ENCODE assay signal across 17 cellular contexts in the genomic region with DNA sequence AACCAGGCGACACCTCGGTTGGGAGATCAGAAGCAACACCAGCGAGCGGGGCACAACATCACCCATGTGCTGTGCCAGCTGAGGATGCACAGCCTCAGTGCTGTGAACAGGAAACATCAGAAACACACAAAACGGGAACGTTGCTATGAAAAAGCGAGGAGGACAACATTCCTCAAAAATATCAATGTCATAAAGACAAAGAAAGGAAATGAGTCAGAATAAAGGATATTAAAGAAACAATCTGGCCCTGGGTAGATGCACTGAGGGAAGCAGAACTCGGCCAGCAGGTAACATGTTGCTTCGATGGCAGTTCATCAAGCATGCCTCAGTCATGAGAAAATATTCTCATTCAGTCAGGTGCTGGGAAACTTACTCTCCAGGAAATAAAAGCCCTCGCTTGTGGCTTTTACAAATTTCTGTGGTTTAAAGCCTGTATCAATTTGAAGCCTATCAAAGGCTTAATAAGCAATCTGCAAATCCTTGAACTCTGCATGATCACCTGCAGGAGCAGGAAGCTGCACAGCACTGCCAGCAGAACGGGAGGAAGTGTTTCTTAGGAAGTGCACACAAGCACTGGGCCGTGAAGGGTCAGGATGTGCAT.
DNase-seq lines count a peak whose midpoint lies in the region; ATAC-seq, FAIRE-seq and TF ChIP-seq lines count a peak whose summit lies in the region.
"Had no signal": no experiment of that assay in that cellular context is flagged by ENCODE, and none has a peak within 500 bp of the region (broad histone marks: within the 10 kb centered on the region; RNA-seq: fewer than 3 reads in every experiment).

No MANE protein-coding gene starts in this region.

- H3K9me3 ChIP-seq in CD8-positive, alpha-beta T cell (ENCODE audit: low read length) = no peaks in the 10 kb centered on the region
- H3K9me3 ChIP-seq in keratinocyte (ENCODE audit: control insufficient read depth, low read depth, low read length) (no peaks in the 10 kb centered on the region), Karpas-422 (ENCODE audit: low read length) (no peaks in the 10 kb centered on the region)
- H3K9me3 ChIP-seq: left ventricle myocardium inferior, MG63, SK-N-SH, testis had no signal

- TF ChIP-seq CTCF in CD8-positive, alpha-beta T cell (IDR thresholded peaks at IDR 0.05) = no peak
- TF ChIP-seq CTCF in astrocyte of the cerebellum (IDR thresholded peaks at IDR 0.05; ENCODE audit: low read depth, low read length, missing control alignments) = no peak
- no peak for TF ChIP-seq CTCF in keratinocyte (optimal IDR thresholded peaks at IDR 0.05 in 1 of 3, IDR thresholded peaks at IDR 0.05 in 1 of 3, conservative IDR thresholded peaks at IDR 0.05 in 1 of 3; ENCODE audit: extremely low read depth in 1 of 3, insufficient read depth in 2 of 3, low read length in 3 of 3)

- H3K4me3 ChIP-seq in CD8-positive, alpha-beta T cell (ENCODE audit: low read depth, low read length) = no peak overlapping the region
- H3K4me3 ChIP-seq in astrocyte of the cerebellum (ENCODE audit: low read depth, low read length) (no peak overlapping the region), keratinocyte (ENCODE audit: control insufficient read depth in 2 of 3, extremely low read depth in 1 of 3, insufficient read depth in 2 of 3, low read depth in 1 of 3, low read length in 3 of 3) (no peak overlapping the region), Karpas-422 (ENCODE audit: low read length) (no peak overlapping the region)
- H3K4me3 ChIP-seq: hepatocyte, left ventricle myocardium inferior, MG63, testis had no signal

- no peak for DNase-seq in CD8-positive, alpha-beta T cell
- DNase-seq in HT1080 (ENCODE audit: low read depth) (peak; percentile 59), astrocyte of the cerebellum (ENCODE audit: low read depth) (peak; percentile 9), keratinocyte (ENCODE audit: low read depth, low spot score) (no peak), NCI-H510A treated with DMSO at 0.1 percent for 48 hours (lab: John Stamatoyannopoulos, UW) (no peak), hepatic stellate cell (ENCODE audit: low spot score) (no peak), Karpas-422 (no peak)
- DNase-seq: left ventricle myocardium inferior; MG63; naive B cell; SK-N-SH; stimulated activated CD4-positive, alpha-beta T cell treated with anti-CD3 and anti-CD28 coated beads, Interleukin-1b, Interleukin-23, amount 100 ng/mL, for 48 hours; testis had no signal

- H2AFZ ChIP-seq in keratinocyte (ENCODE audit: control insufficient read depth, low read length) (no peak overlapping the region), Karpas-422 (ENCODE audit: low read length) (no peak overlapping the region)
- H2AFZ ChIP-seq: hepatocyte had no signal

- no peak overlapping the region for H3K27ac ChIP-seq in CD8-positive, alpha-beta T cell (ENCODE audit: low read depth, low read length)
- peak overlapping the region; percentile 4 for H3K27ac ChIP-seq in keratinocyte (ENCODE audit: control insufficient read depth, insufficient read depth, low read length)
- no peak overlapping the region for H3K27ac ChIP-seq in Karpas-422 (ENCODE audit: low read length)
- H3K27ac ChIP-seq: hepatocyte, left ventricle myocardium inferior, testis had no signal

- in situ Hi-C loops in astrocyte of the cerebellum (cut with HindIII; ENCODE audit: low sequenced_read_pairs) = no loop called here

- intact Hi-C loops in CD8-positive, alpha-beta T cell (cut with DNase I, micrococcal nuclease) = no loop called here

- H3K36me3 ChIP-seq in CD8-positive, alpha-beta T cell (ENCODE audit: insufficient read depth, low read length) = no peaks in the 10 kb centered on the region
- H3K36me3 ChIP-seq in keratinocyte (ENCODE audit: control insufficient read depth in 2 of 2, extremely low read depth in 1 of 2, insufficient read depth in 2 of 2, low read length in 2 of 2) = no peaks in the 10 kb centered on the region
- H3K36me3 ChIP-seq in Karpas-422 (ENCODE audit: insufficient read depth, low read length) = no peaks in the 10 kb centered on the region
- H3K36me3 ChIP-seq: MG63 had no signal

- peaks cover 23% of the 10 kb centered on the region for H3K4me1 ChIP-seq in CD8-positive, alpha-beta T cell (ENCODE audit: insufficient read depth, low read length)
- H3K4me1 ChIP-seq in keratinocyte (ENCODE audit: control insufficient read depth, extremely low read depth, insufficient read depth, low read length) (peaks cover 44% of the 10 kb centered on the region), Karpas-422 (ENCODE audit: low read length) (no peaks in the 10 kb centered on the region)
- H3K4me1 ChIP-seq: testis had no signal

- peaks cover 27% of the 10 kb centered on the region for H3K4me1 Mint-ChIP-seq in CD8-positive, alpha-beta T cell (ENCODE audit: low read depth)

- dilution Hi-C loops in keratinocyte (cut with MboI; ENCODE audit: extremely low pct_ligation_motif_present, low sequenced_read_pairs) = no loop called here

- H3K27me3 ChIP-seq in CD8-positive, alpha-beta T cell (ENCODE audit: insufficient read depth, low read length) = no peaks in the 10 kb centered on the region
- peaks cover 8% of the 10 kb centered on the region for H3K27me3 ChIP-seq in keratinocyte (ENCODE audit: control insufficient read depth, extremely low read depth, insufficient read depth, low read length)
- H3K27me3 ChIP-seq in Karpas-422 (ENCODE audit: low read length) = no peaks in the 10 kb centered on the region
- H3K27me3 ChIP-seq: hepatocyte, MG63, testis had no signal

- H3K36me3 Mint-ChIP-seq in CD8-positive, alpha-beta T cell = no peaks in the 10 kb centered on the region
- H3K36me3 Mint-ChIP-seq: activated naive CD4-positive, alpha-beta T cell treated with anti-CD3 and anti-CD28 coated beads, Interleukin-2, amount 50 U/mL, for 72 hours; naive B cell had no signal

- peak; percentile 96 for FAIRE-seq in keratinocyte (lab: Jason Lieb, UNC)
- FAIRE-seq: GM12892 had no signal

- CTCF ChIA-PET in CD8-positive, alpha-beta T cell (lab: Charles Lee) = no interaction called here

- H3K9me1 ChIP-seq in keratinocyte (ENCODE audit: control insufficient read depth, extremely low read depth, insufficient read depth, low read length) = no peaks in the 10 kb centered on the region

- H3K79me2 ChIP-seq in keratinocyte (ENCODE audit: control insufficient read depth, insufficient read depth, low read length) (no peaks in the 10 kb centered on the region), Karpas-422 (ENCODE audit: low read length) (no peaks in the 10 kb centered on the region)
- H3K79me2 ChIP-seq: hepatocyte had no signal

- no peak for ATAC-seq in CD8-positive, alpha-beta T cell
- ATAC-seq: activated naive CD4-positive, alpha-beta T cell treated with anti-CD3 and anti-CD28 coated beads, Interleukin-2, amount 50 U/mL, for 72 hours; right cardiac atrium had no signal

- H3K9ac ChIP-seq in keratinocyte (ENCODE audit: control insufficient read depth, extremely low read depth, insufficient read depth, low read length) (no peak overlapping the region), Karpas-422 (ENCODE audit: low read length) (no peak overlapping the region)
- H3K9ac ChIP-seq: SK-N-SH had no signal

- H3K27ac Mint-ChIP-seq in CD8-positive, alpha-beta T cell = peak overlapping the region; percentile 19

- no peaks in the 10 kb centered on the region for H3K9me3 Mint-ChIP-seq in CD8-positive, alpha-beta T cell
- H3K9me3 Mint-ChIP-seq: activated naive CD4-positive, alpha-beta T cell treated with anti-CD3 and anti-CD28 coated beads, Interleukin-2, amount 50 U/mL, for 72 hours; naive B cell had no signal

- H3K4me2 ChIP-seq in keratinocyte (ENCODE audit: control insufficient read depth, extremely low read depth, insufficient read depth, low read depth, low read length) (peak overlapping the region; percentile 45), Karpas-422 (ENCODE audit: low read depth, low read length, poor library complexity, severe bottlenecking) (no peak overlapping the region)
- H3K4me2 ChIP-seq: hepatocyte, SK-N-SH had no signal

- H3K27me3 Mint-ChIP-seq in CD8-positive, alpha-beta T cell (ENCODE audit: low read depth) = no peaks in the 10 kb centered on the region

- no peaks in the 10 kb centered on the region for H3K9me2 ChIP-seq in Karpas-422 (replicated peaks; ENCODE audit: insufficient read depth, low read length)
- H3K9me2 ChIP-seq: SK-N-SH had no signal

- no peaks in the 10 kb centered on the region for H4K20me1 ChIP-seq in keratinocyte (ENCODE audit: control insufficient read depth, extremely low read depth, insufficient read depth, low read length)
- H4K20me1 ChIP-seq in Karpas-422 (ENCODE audit: insufficient read depth, low read depth, low read length) = no peaks in the 10 kb centered on the region

- peak overlapping the region; percentile 7 for H3K4me3 Mint-ChIP-seq in CD8-positive, alpha-beta T cell
- H3K4me3 Mint-ChIP-seq: naive B cell had no signal

- POLR2A ChIA-PET in CD8-positive, alpha-beta T cell (lab: Charles Lee) = no interaction called here

Comparison
In these comparisons a context has a peak if more than half of its experiments do, and no peak if none do; other contexts are left out.
1. DNase-seq: peak in HT1080 (single experiment) and astrocyte of the cerebellum (single experiment); none in CD8-positive, alpha-beta T cell (0 of 7), keratinocyte (single experiment), NCI-H510A treated with DMSO at 0.1 percent for 48 hours (single experiment), hepatic stellate cell (single experiment) and Karpas-422 (single experiment).